8 cellular contexts compared by ENCODE assay signal in genomic region chr20:44552950-44553908, GRCh38. TPM values are rescaled to one million over a fixed set of nuclear protein-coding genes. Genes with fewer than 3 reads are reported as not detected.
DNase-seq lines count a peak whose midpoint lies in the region; ATAC-seq and TF ChIP-seq lines count a peak whose summit lies in the region.

No MANE protein-coding gene starts in this region.

- H4K20me1 ChIP-seq in GM23338 (replicated peaks; ENCODE audit: insufficient read depth), result no peaks in the 10 kb centered on the region; the same call in none of the 2 replicates

- H3K9me3 Mint-ChIP-seq in GM23338, result no peaks in the 10 kb centered on the region

- ATAC-seq in GM23338, result no peak
- peak; percentile 79 for ATAC-seq in Panc1
- ATAC-seq in HG02642 (IDR thresholded peaks at IDR 0.05; ENCODE audit: poor library complexity, unreplicated experiment), result no peak
- ATAC-seq in GM19324 (IDR thresholded peaks at IDR 0.05; ENCODE audit: low FRiP score, unreplicated experiment), result no peak

- no peaks in the 10 kb centered on the region for H3K9me2 ChIP-seq in GM23338 (ENCODE audit: insufficient read depth)

- TF ChIP-seq CTCF in GM23338 (conservative IDR thresholded peaks at IDR 0.05; ENCODE audit: low read depth in 2 of 2), result no peak
- TF ChIP-seq CTCF in Panc1 (IDR thresholded peaks at IDR 0.05), result no peak
- no peak for TF ChIP-seq CTCF in GM20000 (IDR thresholded peaks at IDR 0.05; ENCODE audit: extremely low read depth, missing control alignments)

- H3K36me3 Mint-ChIP-seq in GM23338 (ENCODE audit: low read depth), result no peaks in the 10 kb centered on the region

- H2AFZ ChIP-seq in GM23338, result no peak overlapping the region

- H3K9me3 ChIP-seq in Panc1 (ENCODE audit: control insufficient read depth, insufficient read depth, low read depth, low read length) (no peaks in the 10 kb centered on the region), esophagus (ENCODE audit: control insufficient read depth in 2 of 2, insufficient read depth in 1 of 2, low read depth in 1 of 2, low read length in 1 of 2) (no peaks in the 10 kb centered on the region)

- no peak for DNase-seq in GM23338 (ENCODE audit: low spot score)
- DNase-seq in Panc1 (ENCODE audit: low read depth, low spot score), result no peak
- peak; percentile 58 for DNase-seq in skeletal muscle cell (ENCODE audit: low read depth)
- no peak for DNase-seq in HuH-7 (ENCODE audit: low spot score)
- no peak for DNase-seq in GM20000 (ENCODE audit: low spot score)

- intact Hi-C loops in Panc1 (cut with micrococcal nuclease; ENCODE audit: unreplicated experiment), result no loop called here

- H3K79me2 ChIP-seq in GM23338 (replicated peaks; ENCODE audit: insufficient read depth), result peaks cover under 1% of the 10 kb centered on the region; the same call in 1 of the 2 replicates

- no peak overlapping the region for H3K4me3 ChIP-seq in GM23338
- H3K4me3 ChIP-seq in Panc1 (ENCODE audit: low read depth in 2 of 2, low read length in 2 of 2), result no peak overlapping the region
- no peak overlapping the region for H3K4me3 ChIP-seq in esophagus (ENCODE audit: low read depth in 1 of 2, low read length in 2 of 2)
- no peak overlapping the region for H3K4me3 ChIP-seq in skeletal muscle cell (ENCODE audit: low read depth, low read length)

- in situ Hi-C loops in Panc1 (cut with HindIII; ENCODE audit: low pct_unique_long_range_greater_than_20kb, low sequenced_read_pairs), result no loop called here

- peak overlapping the region; percentile 8; the same call in 1 of the 2 replicates for H3K27ac Mint-ChIP-seq in GM23338

- H3K4me3 Mint-ChIP-seq in GM23338, result no peak overlapping the region

- no peaks in the 10 kb centered on the region for H3K36me3 ChIP-seq in GM23338 (ENCODE audit: insufficient read depth)
- no peaks in the 10 kb centered on the region for H3K36me3 ChIP-seq in Panc1 (ENCODE audit: control insufficient read depth, insufficient read depth, low read length)
- no peaks in the 10 kb centered on the region for H3K36me3 ChIP-seq in esophagus (ENCODE audit: control insufficient read depth in 2 of 2, insufficient read depth in 2 of 2, low read length in 1 of 2)

- no peaks in the 10 kb centered on the region for H3F3A ChIP-seq in GM23338 (replicated peaks; ENCODE audit: low read depth)

- H3K27me3 ChIP-seq in GM23338 (ENCODE audit: insufficient read depth) (no peaks in the 10 kb centered on the region), Panc1 (ENCODE audit: control insufficient read depth, insufficient read depth, low read length) (no peaks in the 10 kb centered on the region), esophagus (ENCODE audit: control insufficient read depth in 1 of 2, insufficient read depth in 2 of 2, low read length in 2 of 2) (no peaks in the 10 kb centered on the region)

- H3K27me3 Mint-ChIP-seq in GM23338 (ENCODE audit: insufficient read depth, low read depth, poor library complexity), result peaks cover 2% of the 10 kb centered on the region

- H3K27ac ChIP-seq in GM23338 (ENCODE audit: low read depth), result no peak overlapping the region
- peak overlapping the region; percentile 69 for H3K27ac ChIP-seq in Panc1 (ENCODE audit: low read length)
- peak overlapping the region; percentile 14 to 70 for H3K27ac ChIP-seq in esophagus (ENCODE audit: low read depth in 2 of 2, low read length in 1 of 2)

- POLR2A ChIA-PET in Panc1 (lab: Charles Lee), result interaction anchor here (0.5 to 0.6 kb wide), 2 partner anchors 14 to 33 kb away, joined by 3 to 4 read pairs; no protein-coding TSS in a partner anchor

- BruUV-seq in Panc1 (replicated peaks; lab: Mats Ljungman, UMichigan), result no TSS peak

- 44 to 57% methylated on average over 6 of the region's 6 CpGs for WGBS in esophagus, 2 donors

- CTCF ChIA-PET in Panc1 (lab: Charles Lee), result no interaction called here

- H3K4me1 ChIP-seq in GM23338 (ENCODE audit: insufficient read depth), result no peaks in the 10 kb centered on the region
- H3K4me1 ChIP-seq in Panc1 (ENCODE audit: control insufficient read depth, insufficient read depth, low read length), result peaks cover 35% of the 10 kb centered on the region
- H3K4me1 ChIP-seq in esophagus (ENCODE audit: control insufficient read depth in 2 of 2, insufficient read depth in 2 of 2, low read length in 1 of 2), result no peaks in the 10 kb centered on the region

- H3K4me1 Mint-ChIP-seq in GM23338, result peaks cover 2% of the 10 kb centered on the region; the same call in 1 of the 3 replicates

- no peak overlapping the region for H3K4me2 ChIP-seq in GM23338

TF ChIP-seq in GM23338, 12 proteins besides CTCF, POLR2A, EP300 and RAD21 (continues in another document):
- TF ChIP-seq STAT1 (IDR thresholded peaks at IDR 0.05; ENCODE audit: unreplicated experiment) (no peak), JUNB (IDR thresholded peaks at IDR 0.05; ENCODE audit: unreplicated experiment) (no peak), EZH2phosphoT487 (IDR thresholded peaks at IDR 0.05; ENCODE audit: unreplicated experiment) (no peak), EZH2 (IDR thresholded peaks at IDR 0.05; ENCODE audit: low read depth, unreplicated experiment) (no peak), ZNF331 (CRISPR knock-in tag; IDR thresholded peaks at IDR 0.05; ENCODE audit: low read depth) (no peak), CREB1 (CRISPR knock-in tag; IDR thresholded peaks at IDR 0.05; ENCODE audit: low read depth) (no peak), NANOG (IDR thresholded peaks at IDR 0.05; ENCODE audit: borderline replicate concordance) (no peak)
- TF ChIP-seq, protein P1, sequence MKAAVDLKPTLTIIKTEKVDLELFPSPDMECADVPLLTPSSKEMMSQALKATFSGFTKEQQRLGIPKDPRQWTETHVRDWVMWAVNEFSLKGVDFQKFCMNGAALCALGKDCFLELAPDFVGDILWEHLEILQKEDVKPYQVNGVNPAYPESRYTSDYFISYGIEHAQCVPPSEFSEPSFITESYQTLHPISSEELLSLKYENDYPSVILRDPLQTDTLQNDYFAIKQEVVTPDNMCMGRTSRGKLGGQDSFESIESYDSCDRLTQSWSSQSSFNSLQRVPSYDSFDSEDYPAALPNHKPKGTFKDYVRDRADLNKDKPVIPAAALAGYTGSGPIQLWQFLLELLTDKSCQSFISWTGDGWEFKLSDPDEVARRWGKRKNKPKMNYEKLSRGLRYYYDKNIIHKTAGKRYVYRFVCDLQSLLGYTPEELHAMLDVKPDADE (IDR thresholded peaks at IDR 0.05), result no peak

RNA-seq across cellular contexts. Expression of gene PKIG, which starts 29.1 kb away (rescaled TPM):
- 23.9 and 33.2 TPM in 2 replicates for total RNA-seq in GM23338 (2014; rRNA removed; shearing (Covaris generic))
- 29.7 and 34.9 TPM in 2 replicates for polyA plus RNA-seq in GM23338 (2016; fragmentation: Nextera tagmentation; extraction: Ambion mirVana)
- total RNA-seq in Panc1 (2021; ENCODE audit: unreplicated experiment), result 66.3 TPM
- 91.5 TPM for polyA plus RNA-seq in Panc1 (2012; ENCODE audit: insufficient read length)
- polyA plus RNA-seq in esophagus, result 10 to 100 TPM; 13.7 to 33.3 TPM

RNA-seq across cellular contexts. Expression of gene SERINC3, which starts 31.4 kb away (rescaled TPM):
- 25.4 and 33.0 TPM in 2 replicates for total RNA-seq in GM23338 (2014; rRNA removed; shearing (Covaris generic))
- polyA plus RNA-seq in GM23338 (2016; fragmentation: Nextera tagmentation; extraction: Ambion mirVana) (18.1 and 18.6 TPM in 2 replicates), esophagus (10 to 100 TPM; 25.5 to 35.1 TPM)
- total RNA-seq in Panc1 (2021; ENCODE audit: unreplicated experiment), result 76.4 TPM
- 90.5 TPM for polyA plus RNA-seq in Panc1 (2012; ENCODE audit: insufficient read length)
